Comparison of ENCODE assay signal across 10 cellular contexts in genomic region chr14:88599761-88600439, GRCh38. TPM values are rescaled to one million over a fixed set of nuclear protein-coding genes. Genes with fewer than 3 reads are reported as not detected.
DNase-seq lines count a peak whose midpoint lies in the region; ATAC-seq and TF ChIP-seq lines count a peak whose summit lies in the region.
"Had no signal": no experiment of that assay in that cellular context is flagged by ENCODE, and none has a peak within 500 bp of the region (broad histone marks: within the 10 kb centered on the region; RNA-seq: fewer than 3 reads in every experiment).

No MANE protein-coding gene starts in this region.

- peaks cover 7% of the 10 kb centered on the region for H3K4me1 ChIP-seq in lower lobe of right lung
- no peaks in the 10 kb centered on the region for H3K4me1 ChIP-seq in upper lobe of right lung

- no peak overlapping the region for H3K4me3 Mint-ChIP-seq in neural crest cell

- H3K27ac ChIP-seq in lower lobe of right lung (no peak overlapping the region), upper lobe of right lung (no peak overlapping the region)

- H3K9me3 ChIP-seq in lower lobe of right lung, result no peaks in the 10 kb centered on the region
- H3K9me3 ChIP-seq in upper lobe of right lung, result no peaks in the 10 kb centered on the region

- H3K36me3 Mint-ChIP-seq in neural crest cell (ENCODE audit: low read depth), result peaks cover 21% of the 10 kb centered on the region

- no peaks in the 10 kb centered on the region for H3K27me3 ChIP-seq in lower lobe of right lung (ENCODE audit: low read depth)
- no peaks in the 10 kb centered on the region for H3K27me3 ChIP-seq in upper lobe of right lung

- H3K9me3 Mint-ChIP-seq in neural crest cell, result no peaks in the 10 kb centered on the region

- H3K4me3 ChIP-seq in lower lobe of right lung (no peak overlapping the region), upper lobe of right lung (no peak overlapping the region)

- no peak for DNase-seq in neural crest cell (ENCODE audit: low read depth, low spot score)
- DNase-seq in DMS114 treated with DMSO at 0.1 percent for 48 hours (lab: John Stamatoyannopoulos, UW; ENCODE audit: unreplicated experiment), result no peak
- no peak for DNase-seq in lower lobe of right lung
- DNase-seq in upper lobe of right lung, result no peak
- no peak for DNase-seq in NK-92 (lab: John Stamatoyannopoulos, UW; ENCODE audit: unreplicated experiment)

- H3K27me3 Mint-ChIP-seq in neural crest cell (ENCODE audit: low read depth), result no peaks in the 10 kb centered on the region

- peak overlapping the region; percentile 55 for H3K27ac Mint-ChIP-seq in neural crest cell (ENCODE audit: unreplicated experiment)

- ATAC-seq in GM18868 (IDR thresholded peaks at IDR 0.05; ENCODE audit: unreplicated experiment), result peak; percentile 97
- peak; percentile 90 for ATAC-seq in GM21723 (IDR thresholded peaks at IDR 0.05; ENCODE audit: unreplicated experiment)
- peak; percentile 91 for ATAC-seq in HG03558 (IDR thresholded peaks at IDR 0.05; ENCODE audit: extremely low read depth, unreplicated experiment)
- ATAC-seq in lower lobe of right lung, result no peak
- no peak for ATAC-seq in upper lobe of right lung
- ATAC-seq: HCT116, Panc1 had no signal

- intact Hi-C loops in lower lobe of right lung (cut with DNase I) (no loop called here), upper lobe of right lung (cut with DNase I) (no loop called here)

- H3K36me3 ChIP-seq in lower lobe of right lung, result peaks cover 92% of the 10 kb centered on the region
- H3K36me3 ChIP-seq in upper lobe of right lung, result peaks cover 94% of the 10 kb centered on the region

- no peaks in the 10 kb centered on the region for H3K4me1 Mint-ChIP-seq in neural crest cell

- no peak for TF ChIP-seq CTCF in neural crest cell (conservative IDR thresholded peaks at IDR 0.05)
- no peak for TF ChIP-seq CTCF in lower lobe of right lung (IDR thresholded peaks at IDR 0.05)
- TF ChIP-seq CTCF in upper lobe of right lung (IDR thresholded peaks at IDR 0.05), result no peak

RNA-seq across cellular contexts. Expression of gene ZC3H14, which starts 37.1 kb away (rescaled TPM):
- total RNA-seq in neural crest cell (92.7 and 104 TPM in 2 replicates), lower lobe of right lung (67.3 TPM), upper lobe of right lung (63.4 TPM)

RNA-seq across cellular contexts. Expression of gene PTPN21, which starts 45.1 kb away (rescaled TPM):
- total RNA-seq in neural crest cell (21.9 and 25.3 TPM in 2 replicates), lower lobe of right lung (47.6 TPM), upper lobe of right lung (70.6 TPM)

Comparison
In these comparisons a context has a peak if more than half of its experiments do, and no peak if none do; other contexts are left out.
1. ATAC-seq: peak in GM18868 (single experiment), GM21723 (single experiment) and HG03558 (single experiment); none in lower lobe of right lung (0 of 2) and upper lobe of right lung (single experiment).